ENCODE assay signal across 8 cellular contexts in the genomic region with DNA sequence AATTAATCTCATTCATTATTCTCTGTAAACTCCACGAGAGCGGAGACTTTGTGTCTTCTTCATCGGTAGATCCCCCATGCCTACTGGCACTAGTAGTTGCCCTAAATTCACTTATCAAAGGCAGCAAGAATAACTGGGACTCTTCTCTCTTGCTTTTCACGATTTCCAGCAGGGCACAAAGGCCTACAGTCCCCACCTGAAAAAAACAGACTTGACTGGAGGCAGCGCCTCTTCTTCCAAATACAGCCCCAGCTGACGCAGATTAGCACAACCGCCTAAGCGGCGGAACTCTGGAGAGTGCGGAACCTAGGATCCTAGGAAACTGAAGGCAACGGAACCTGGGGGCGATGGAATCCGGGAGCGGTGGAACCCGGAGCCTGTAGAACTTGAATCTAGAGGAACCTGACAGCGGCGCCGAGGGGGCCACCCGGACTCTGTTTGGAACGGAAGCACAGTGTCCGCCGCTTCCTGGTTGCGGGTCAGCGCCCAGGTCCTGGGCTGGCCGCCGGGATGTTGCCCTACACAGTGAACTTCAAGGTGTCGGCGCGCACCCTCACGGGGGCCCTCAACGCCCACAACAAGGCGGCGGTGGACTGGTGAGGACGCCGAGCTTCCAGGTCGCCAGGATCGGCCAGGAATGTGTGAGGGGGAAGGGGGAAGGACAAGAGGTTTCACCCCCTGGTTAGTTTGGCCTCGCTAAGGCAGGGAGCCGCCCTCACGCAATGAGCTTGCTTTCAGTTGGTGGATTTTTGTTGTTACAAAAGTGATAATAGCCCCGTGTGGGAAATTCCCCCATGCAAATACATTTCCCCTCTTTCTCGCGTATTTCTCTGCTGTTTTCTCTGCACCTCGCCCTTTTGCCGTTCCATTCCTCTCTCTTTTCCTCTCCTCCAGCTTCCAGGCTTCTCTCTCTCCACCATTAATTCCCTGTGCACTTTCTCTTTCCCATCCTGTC. TPM values are rescaled to one million over a fixed set of nuclear protein-coding genes. Genes with fewer than 3 reads are reported as not detected.
DNase-seq lines count a peak whose midpoint lies in the region; ATAC-seq and TF ChIP-seq lines count a peak whose summit lies in the region.

Gene WDR11, plus strand, starts transcription at position 452 of the 955 bp plus-strand sequence. Its CDS starts 59 bp downstream, at position 511.

- DNase-seq in EH (ENCODE audit: low read depth) = peak; percentile 92
- DNase-seq in GM23248 = peak; percentile 93
- DNase-seq in Karpas-422 = peak; percentile 89
- peak; percentile 92 for DNase-seq in RWPE1 (ENCODE audit: low spot score)
- DNase-seq in activated T-helper 2 cell treated with anti-CD3 and anti-CD28 coated beads, Interferon-gamma antibody, Interleukin-2, Interleukin-4, amounts not matched to agents 10 μg/mL and 5 μg/mL and 100 μg/mL, durations not matched to agents 14 hours and 24 hours and 36 hours (ENCODE audit: low spot score) = peak; percentile 63
- DNase-seq in fibroblast of mammary gland (ENCODE audit: low read depth) = peak; percentile 93
- DNase-seq in naive thymus-derived CD8-positive, alpha-beta T cell = peak; percentile 33 to 70 (median 56)
- DNase-seq in stimulated activated naive B cell treated with anti-CD40 and anti-IgM and Interleukin-4, amounts not matched to agents 10 μg/mL and 1 μg/mL and 100 μg/mL, for 72 hours = peak; percentile 84

- intact Hi-C loops in activated T-helper 2 cell treated with anti-CD3 and anti-CD28 coated beads, Interferon-gamma antibody, Interleukin-2, Interleukin-4, amounts not matched to agents 10 μg/mL and 5 μg/mL and 100 μg/mL, durations not matched to agents 14 hours and 24 hours and 36 hours (cut with micrococcal nuclease) = loop anchor here (2.0 to 5.0 kb wide), 2 partner anchors 46 to 1078 kb away; partner anchors contain the start of gene ATE1

- POLR2A ChIA-PET in RWPE1 (lab: Yijun Ruan, JAX; ENCODE audit: low non-redundant PET) = interaction anchor here (0.5 to 0.7 kb wide), 2 partner anchors 30 to 277 kb away, joined by 3 to 4 read pairs; no protein-coding TSS in a partner anchor
- POLR2A ChIA-PET in naive thymus-derived CD8-positive, alpha-beta T cell (lab: Charles Lee) = interaction anchor here (0.8 to 1.5 kb wide), 2 partner anchors 10 to 1077 kb away, joined by 3 to 5 read pairs; partner anchors contain the start of gene ATE1

- peak; percentile 87 to 91 for ATAC-seq in naive thymus-derived CD8-positive, alpha-beta T cell
- ATAC-seq in stimulated activated naive B cell treated with anti-CD40 and anti-IgM and Interleukin-4, amounts not matched to agents 10 μg/mL and 1 μg/mL and 100 μg/mL, for 72 hours (replicated peaks) = peak; percentile 95 to 97

- H3K36me3 ChIP-seq in GM23248 (ENCODE audit: low read depth) (peaks cover 12% of the 10 kb centered on the region; the same call in 1 of the 2 replicates), Karpas-422 (ENCODE audit: insufficient read depth, low read length) (peaks cover 25% of the 10 kb centered on the region)

- H3K9ac ChIP-seq in GM23248 = peak within 1 kb of the TSS; percentile 87
- peak within 1 kb of the TSS; percentile 87 for H3K9ac ChIP-seq in Karpas-422 (ENCODE audit: low read length)

- H2AFZ ChIP-seq in GM23248 (peak within 1 kb of the TSS; percentile 99), Karpas-422 (ENCODE audit: low read length) (peak within 1 kb of the TSS; percentile 98)

- H3K27me3 ChIP-seq in GM23248 (replicated peaks; ENCODE audit: insufficient read depth) (no peaks in the 10 kb centered on the region), Karpas-422 (ENCODE audit: low read length) (no peaks in the 10 kb centered on the region)

- H3K9me2 ChIP-seq in GM23248 (ENCODE audit: insufficient read depth) (peaks cover 4% of the 10 kb centered on the region; the same call in 1 of the 2 replicates), Karpas-422 (replicated peaks; ENCODE audit: insufficient read depth, low read length) (no peaks in the 10 kb centered on the region)

- in situ Hi-C loops in GM23248 (cut with MboI) = no loop called here

- H3K4me2 ChIP-seq in GM23248 (ENCODE audit: unreplicated experiment) (peak within 1 kb of the TSS; percentile 85), Karpas-422 (ENCODE audit: low read depth, low read length, poor library complexity, severe bottlenecking) (peak within 1 kb of the TSS; percentile 97)

- no peaks in the 10 kb centered on the region for H3F3A ChIP-seq in GM23248 (ENCODE audit: insufficient read depth)

- peak within 1 kb of the TSS; percentile 70 for H3K27ac ChIP-seq in GM23248
- H3K27ac ChIP-seq in Karpas-422 (ENCODE audit: low read length) = peak within 1 kb of the TSS; percentile 29; the same call in 1 of the 2 replicates
- peak within 1 kb of the TSS; percentile 80 for H3K27ac ChIP-seq in RWPE1

- H3K79me2 ChIP-seq in GM23248 (ENCODE audit: insufficient read depth) (peaks cover 56% of the 10 kb centered on the region), Karpas-422 (ENCODE audit: low read length) (peaks cover 57% of the 10 kb centered on the region)

- H3K27me3 Mint-ChIP-seq in activated T-helper 2 cell treated with anti-CD3 and anti-CD28 coated beads, Interferon-gamma antibody, Interleukin-2, Interleukin-4, amounts not matched to agents 10 μg/mL and 5 μg/mL and 100 μg/mL, durations not matched to agents 14 hours and 24 hours and 36 hours (ENCODE audit: low read depth) = no peaks in the 10 kb centered on the region
- no peaks in the 10 kb centered on the region for H3K27me3 Mint-ChIP-seq in naive thymus-derived CD8-positive, alpha-beta T cell
- no peaks in the 10 kb centered on the region for H3K27me3 Mint-ChIP-seq in stimulated activated naive B cell treated with anti-CD40 and anti-IgM and Interleukin-4, amounts not matched to agents 10 μg/mL and 1 μg/mL and 100 μg/mL, for 72 hours

- peak within 1 kb of the TSS; percentile 98 for H3K4me3 Mint-ChIP-seq in activated T-helper 2 cell treated with anti-CD3 and anti-CD28 coated beads, Interferon-gamma antibody, Interleukin-2, Interleukin-4, amounts not matched to agents 10 μg/mL and 5 μg/mL and 100 μg/mL, durations not matched to agents 14 hours and 24 hours and 36 hours (ENCODE audit: low read depth)
- peak within 1 kb of the TSS; percentile 91 to 99 (median 96) for H3K4me3 Mint-ChIP-seq in naive thymus-derived CD8-positive, alpha-beta T cell
- H3K4me3 Mint-ChIP-seq in stimulated activated naive B cell treated with anti-CD40 and anti-IgM and Interleukin-4, amounts not matched to agents 10 μg/mL and 1 μg/mL and 100 μg/mL, for 72 hours = peak within 1 kb of the TSS; percentile 97 to 98

- H4K20me1 ChIP-seq in GM23248 (ENCODE audit: insufficient read depth) (no peaks in the 10 kb centered on the region), Karpas-422 (ENCODE audit: insufficient read depth, low read depth, low read length) (no peaks in the 10 kb centered on the region)

- no peak for TF ChIP-seq CTCF in RWPE1 (conservative IDR thresholded peaks at IDR 0.05; ENCODE audit: low read depth)
- TF ChIP-seq CTCF in fibroblast of mammary gland (conservative IDR thresholded peaks at IDR 0.05; ENCODE audit: control insufficient read depth, insufficient read depth, low read depth, low read length) = no peak

- H3K27ac Mint-ChIP-seq in activated T-helper 2 cell treated with anti-CD3 and anti-CD28 coated beads, Interferon-gamma antibody, Interleukin-2, Interleukin-4, amounts not matched to agents 10 μg/mL and 5 μg/mL and 100 μg/mL, durations not matched to agents 14 hours and 24 hours and 36 hours = peak within 1 kb of the TSS; percentile 92
- H3K27ac Mint-ChIP-seq in naive thymus-derived CD8-positive, alpha-beta T cell = peak within 1 kb of the TSS; percentile 89 to 98 (median 97)
- H3K27ac Mint-ChIP-seq in stimulated activated naive B cell treated with anti-CD40 and anti-IgM and Interleukin-4, amounts not matched to agents 10 μg/mL and 1 μg/mL and 100 μg/mL, for 72 hours = peak within 1 kb of the TSS; percentile 99

- peaks cover 37% of the 10 kb centered on the region for H3K4me1 Mint-ChIP-seq in activated T-helper 2 cell treated with anti-CD3 and anti-CD28 coated beads, Interferon-gamma antibody, Interleukin-2, Interleukin-4, amounts not matched to agents 10 μg/mL and 5 μg/mL and 100 μg/mL, durations not matched to agents 14 hours and 24 hours and 36 hours (ENCODE audit: low read depth)
- peaks cover 25 to 57% (median 46%) of the 10 kb centered on the region in 4 donors for H3K4me1 Mint-ChIP-seq in naive thymus-derived CD8-positive, alpha-beta T cell
- H3K4me1 Mint-ChIP-seq in stimulated activated naive B cell treated with anti-CD40 and anti-IgM and Interleukin-4, amounts not matched to agents 10 μg/mL and 1 μg/mL and 100 μg/mL, for 72 hours = peaks cover 35 to 45% of the 10 kb centered on the region in 2 donors

- H3K36me3 Mint-ChIP-seq in activated T-helper 2 cell treated with anti-CD3 and anti-CD28 coated beads, Interferon-gamma antibody, Interleukin-2, Interleukin-4, amounts not matched to agents 10 μg/mL and 5 μg/mL and 100 μg/mL, durations not matched to agents 14 hours and 24 hours and 36 hours (ENCODE audit: low read depth) = peaks cover 31% of the 10 kb centered on the region
- peaks cover 5 to 31% (median 18%) of the 10 kb centered on the region in 3 donors for H3K36me3 Mint-ChIP-seq in naive thymus-derived CD8-positive, alpha-beta T cell
- H3K36me3 Mint-ChIP-seq in stimulated activated naive B cell treated with anti-CD40 and anti-IgM and Interleukin-4, amounts not matched to agents 10 μg/mL and 1 μg/mL and 100 μg/mL, for 72 hours = peaks cover 10 to 15% of the 10 kb centered on the region in 2 donors

- peak within 1 kb of the TSS; percentile 94 for H3K4me3 ChIP-seq in GM23248
- peak within 1 kb of the TSS; percentile 93 for H3K4me3 ChIP-seq in Karpas-422 (ENCODE audit: low read length)
- peak within 1 kb of the TSS; percentile 76 for H3K4me3 ChIP-seq in fibroblast of mammary gland (ENCODE audit: control insufficient read depth, low read depth, low read length)

- H3K9me3 Mint-ChIP-seq in activated T-helper 2 cell treated with anti-CD3 and anti-CD28 coated beads, Interferon-gamma antibody, Interleukin-2, Interleukin-4, amounts not matched to agents 10 μg/mL and 5 μg/mL and 100 μg/mL, durations not matched to agents 14 hours and 24 hours and 36 hours = peaks cover 7% of the 10 kb centered on the region
- H3K9me3 Mint-ChIP-seq in naive thymus-derived CD8-positive, alpha-beta T cell = peaks cover 0 to 3% (median 0%) of the 10 kb centered on the region in 9 donors
- peaks cover 1 to 4% of the 10 kb centered on the region in 2 donors for H3K9me3 Mint-ChIP-seq in stimulated activated naive B cell treated with anti-CD40 and anti-IgM and Interleukin-4, amounts not matched to agents 10 μg/mL and 1 μg/mL and 100 μg/mL, for 72 hours

- CTCF ChIA-PET in RWPE1 (lab: Yijun Ruan, JAX) = no interaction called here

- H3K9me3 ChIP-seq in GM23248 (ENCODE audit: low read depth) = no peaks in the 10 kb centered on the region
- H3K9me3 ChIP-seq in Karpas-422 (ENCODE audit: low read length) = no peaks in the 10 kb centered on the region

- H3K4me1 ChIP-seq in GM23248 (ENCODE audit: insufficient read depth) = peaks cover 7% of the 10 kb centered on the region
- peaks cover 16% of the 10 kb centered on the region for H3K4me1 ChIP-seq in Karpas-422 (ENCODE audit: low read length)

- WGBS in GM23248 (ENCODE audit: low coverage in 1 of 2, low lambda C conversion rate in 2 of 2, missing lambda C conversion rate in 2 of 2), 2 experiments = 5% methylated on average over 45 of the region's 45 CpGs

RNA-seq across cellular contexts. Expression of gene WDR11, which starts in this region (rescaled TPM):
- 61.8 and 68.7 TPM in 2 replicates for total RNA-seq in GM23248 (2014; rRNA removed; shearing (Covaris generic))
- polyA plus RNA-seq in GM23248 (2016; fragmentation: Nextera tagmentation; extraction: Ambion mirVana) = 26.7 and 27.0 TPM in 2 replicates
- 46.8 and 73.2 TPM in 2 replicates for total RNA-seq in Karpas-422 (2014; rRNA removed; shearing (Covaris generic); ENCODE audit: low replicate concordance)
- total RNA-seq in activated T-helper 2 cell treated with anti-CD3 and anti-CD28 coated beads, Interferon-gamma antibody, Interleukin-2, Interleukin-4, amounts not matched to agents 10 μg/mL and 5 μg/mL and 100 μg/mL, durations not matched to agents 14 hours and 24 hours and 36 hours = 54.8 and 55.2 TPM in 2 replicates
- 10 to 100 TPM; 48.1 to 54.4 TPM for total RNA-seq in naive thymus-derived CD8-positive, alpha-beta T cell
- 10 to 100 TPM; 13.3 to 15.5 (median 14.8) TPM for polyA plus RNA-seq in naive thymus-derived CD8-positive, alpha-beta T cell

Comparison
In these comparisons a context has a peak if more than half of its experiments do, and no peak if none do; other contexts are left out.
1. Peak in every context shown above with its lines: DNase-seq, ATAC-seq, H3K4me3 ChIP-seq and H3K27ac ChIP-seq.
2. H3K27ac ChIP-seq: peak in every context shown above with its lines; median percentile 80 in RWPE1; 70 in GM23248; 29 in Karpas-422.